5 cellular contexts compared by ENCODE assay signal in genomic region chrY:7416406-7416805, GRCh38.
"Had no signal": no experiment of that assay in that cellular context is flagged by ENCODE, and none has a peak within 500 bp of the region (broad histone marks: within the 10 kb centered on the region; RNA-seq: fewer than 3 reads in every experiment).

No MANE protein-coding gene starts in this region.

- H3K4me2 ChIP-seq: GM23338 had no signal

- DNase-seq: H9, HCEC 1CT, KBM-7 had no signal

- H3K27ac ChIP-seq: HL-60 had no signal

- H3K4me3 ChIP-seq: GM23338 had no signal

- H2AFZ ChIP-seq: GM23338 had no signal
